ENCODE assay signal across 37 cellular contexts in genomic region chr2:191362841-191363240, GRCh38.
"Had no signal": no experiment of that assay in that cellular context is flagged by ENCODE, and none has a peak within 500 bp of the region (broad histone marks: within the 10 kb centered on the region; RNA-seq: fewer than 3 reads in every experiment).

No MANE protein-coding gene starts in this region.

- H3K36me3 ChIP-seq: ascending aorta, breast epithelium had no signal

- H3K4me1 ChIP-seq: breast epithelium had no signal

- H3K27ac ChIP-seq: ascending aorta, breast epithelium, cardiac muscle cell, coronary artery, dorsolateral prefrontal cortex, gastroesophageal sphincter, WERI-Rb-1 had no signal

- H3K27ac Mint-ChIP-seq: activated CD4-positive, alpha-beta memory T cell treated with anti-CD3 and anti-CD28 coated beads for 36 hours; activated CD4-positive, alpha-beta T cell treated with anti-CD3 and anti-CD28 coated beads for 36 hours; activated CD4-positive, alpha-beta T cell treated with anti-CD3 and anti-CD28 coated beads, Interleukin-2, amount 10 ng/mL, durations not matched to agents 24 days and 14 days; activated CD8-positive, alpha-beta memory T cell treated with anti-CD3 and anti-CD28 coated beads, Interleukin-2, amount 10 ng/mL, durations not matched to agents 7 days and 5 days; activated CD8-positive, alpha-beta T cell treated with anti-CD3 and anti-CD28 coated beads, Interleukin-2, amount 10 ng/mL, durations not matched to agents 7 days and 5 days; activated naive CD4-positive, alpha-beta T cell treated with anti-CD3 and anti-CD28 coated beads for 36 hours; activated naive CD4-positive, alpha-beta T cell treated with anti-CD3 and anti-CD28 coated beads, Interleukin-2, amount 50 U/mL, for 24 hours; activated naive CD8-positive, alpha-beta T cell treated with anti-CD3 and anti-CD28 coated beads for 36 hours; activated naive CD8-positive, alpha-beta T cell treated with anti-CD3 and anti-CD28 coated beads, Interleukin-2, amount 50 U/mL, for 24 hours; activated T-helper 1 cell treated with anti-CD3 and anti-CD28 coated beads, Interleukin-12 subunit alpha, Interleukin-12 subunit beta, Interleukin-2, Interleukin-4 antibody, amounts not matched to agents 30 ng/mL and 10 ng/mL and 1 ng/mL, durations not matched to agents 14 hours and 24 hours and 36 hours; activated T-helper 2 cell treated with anti-CD3 and anti-CD28 coated beads, Interferon-gamma antibody, Interleukin-2, Interleukin-4, amounts not matched to agents 10 μg/mL and 5 μg/mL and 100 μg/mL, durations not matched to agents 14 hours and 24 hours and 36 hours; brain; dendritic cell treated with granulocyte-macrophage colony-stimulating factor and Interleukin-4, amounts not matched to agents 40 ng/mL and 50 ng/mL, for 4 days; endodermal cell; T-helper 17 cell; T-helper 2 cell treated with Interferon-gamma antibody and Interleukin-4, amounts not matched to agents 5 μg/mL and 100 μg/mL, for 36 hours had no signal

- ATAC-seq: activated CD4-positive, alpha-beta T cell treated with anti-CD3 and anti-CD28 coated beads for 36 hours; activated CD8-positive, alpha-beta memory T cell treated with anti-CD3 and anti-CD28 coated beads, Interleukin-2, amount 10 ng/mL, durations not matched to agents 7 days and 5 days; activated CD8-positive, alpha-beta T cell treated with anti-CD3 and anti-CD28 coated beads, Interleukin-2, amount 10 ng/mL, durations not matched to agents 7 days and 5 days; activated naive CD8-positive, alpha-beta T cell treated with anti-CD3 and anti-CD28 coated beads, Interleukin-2, amount 50 U/mL, for 24 hours; esophagus mucosa; gastroesophageal sphincter; T-helper 17 cell had no signal

- H3K36me3 Mint-ChIP-seq: activated CD4-positive, alpha-beta memory T cell treated with anti-CD3 and anti-CD28 coated beads for 36 hours; activated CD8-positive, alpha-beta memory T cell treated with anti-CD3 and anti-CD28 coated beads, Interleukin-2, amount 10 ng/mL, durations not matched to agents 7 days and 5 days; activated naive CD4-positive, alpha-beta T cell treated with anti-CD3 and anti-CD28 coated beads, Interleukin-2, amount 50 U/mL, for 24 hours had no signal

- H3K4me3 ChIP-seq: ascending aorta, breast epithelium, cardiac muscle cell, coronary artery, dorsolateral prefrontal cortex, gastroesophageal sphincter had no signal

- H3K9me3 ChIP-seq: ascending aorta, breast epithelium, gastroesophageal sphincter had no signal

- H3K9me3 Mint-ChIP-seq: activated CD4-positive, alpha-beta memory T cell treated with anti-CD3 and anti-CD28 coated beads for 36 hours; activated CD4-positive, alpha-beta T cell treated with anti-CD3 and anti-CD28 coated beads, Interleukin-2, amount 10 ng/mL, durations not matched to agents 24 days and 14 days; activated naive CD4-positive, alpha-beta T cell treated with anti-CD3 and anti-CD28 coated beads for 36 hours; activated naive CD4-positive, alpha-beta T cell treated with anti-CD3 and anti-CD28 coated beads, Interleukin-2, amount 50 U/mL, for 24 hours; activated naive CD8-positive, alpha-beta T cell treated with anti-CD3 and anti-CD28 coated beads for 36 hours; activated naive CD8-positive, alpha-beta T cell treated with anti-CD3 and anti-CD28 coated beads, Interleukin-2, amount 50 U/mL, for 24 hours; activated T-helper 1 cell treated with anti-CD3 and anti-CD28 coated beads, Interleukin-12 subunit alpha, Interleukin-12 subunit beta, Interleukin-2, Interleukin-4 antibody, amounts not matched to agents 30 ng/mL and 10 ng/mL and 1 ng/mL, durations not matched to agents 14 hours and 24 hours and 36 hours; activated T-helper 2 cell treated with anti-CD3 and anti-CD28 coated beads, Interferon-gamma antibody, Interleukin-2, Interleukin-4, amounts not matched to agents 10 μg/mL and 5 μg/mL and 100 μg/mL, durations not matched to agents 14 hours and 24 hours and 36 hours; brain; dendritic cell treated with granulocyte-macrophage colony-stimulating factor and Interleukin-4, amounts not matched to agents 40 ng/mL and 50 ng/mL, for 4 days; endodermal cell; T-helper 2 cell treated with Interferon-gamma antibody and Interleukin-4, amounts not matched to agents 5 μg/mL and 100 μg/mL, for 36 hours had no signal

- H3K27me3 ChIP-seq: ascending aorta, breast epithelium, cardiac muscle cell, dorsolateral prefrontal cortex, gastroesophageal sphincter had no signal

- H3K27me3 Mint-ChIP-seq: activated CD4-positive, alpha-beta memory T cell treated with anti-CD3 and anti-CD28 coated beads for 36 hours; activated CD4-positive, alpha-beta T cell treated with anti-CD3 and anti-CD28 coated beads, Interleukin-2, amount 10 ng/mL, durations not matched to agents 24 days and 14 days; brain; dendritic cell treated with granulocyte-macrophage colony-stimulating factor and Interleukin-4, amounts not matched to agents 40 ng/mL and 50 ng/mL, for 4 days had no signal

- H3K4me1 Mint-ChIP-seq: activated CD4-positive, alpha-beta T cell treated with anti-CD3 and anti-CD28 coated beads for 36 hours; activated CD4-positive, alpha-beta T cell treated with anti-CD3 and anti-CD28 coated beads, Interleukin-2, amount 10 ng/mL, durations not matched to agents 24 days and 14 days; activated naive CD4-positive, alpha-beta T cell treated with anti-CD3 and anti-CD28 coated beads, Interleukin-2, amount 50 U/mL, for 24 hours; activated naive CD8-positive, alpha-beta T cell treated with anti-CD3 and anti-CD28 coated beads, Interleukin-2, amount 50 U/mL, for 24 hours; brain; endodermal cell; T-helper 17 cell had no signal

- DNase-seq: activated CD4-positive, alpha-beta memory T cell treated with anti-CD3 and anti-CD28 coated beads for 36 hours; activated CD4-positive, alpha-beta T cell treated with anti-CD3 and anti-CD28 coated beads for 36 hours; activated CD4-positive, alpha-beta T cell treated with anti-CD3 and anti-CD28 coated beads, Interleukin-2, amount 10 ng/mL, durations not matched to agents 24 days and 14 days; activated CD4-positive, CD25-positive, alpha-beta regulatory T cell; activated CD4-positive, CD25-positive, alpha-beta regulatory T cell treated with anti-CD3 and anti-CD28 coated beads, Interleukin-2, amount 50 U/mL, for 72 hours; activated CD8-positive, alpha-beta memory T cell treated with anti-CD3 and anti-CD28 coated beads, Interleukin-2, amount 10 ng/mL, durations not matched to agents 7 days and 5 days; activated CD8-positive, alpha-beta memory T cell treated with anti-CD3 and anti-CD28 coated beads, Interleukin-2, amount 50 U/mL, for 4 hours; activated CD8-positive, alpha-beta T cell treated with anti-CD3 and anti-CD28 coated beads, Interleukin-2, amount 10 ng/mL, durations not matched to agents 7 days and 5 days; activated effector memory CD4-positive, alpha-beta T cell treated with anti-CD3 and anti-CD28 coated beads, Interleukin-2, amount 50 U/mL, for 16 hours; activated naive CD4-positive, alpha-beta T cell treated with anti-CD3 and anti-CD28 coated beads for 36 hours; activated naive CD8-positive, alpha-beta T cell treated with anti-CD3 and anti-CD28 coated beads for 36 hours; activated naive CD8-positive, alpha-beta T cell treated with anti-CD3 and anti-CD28 coated beads, Interleukin-2, amount 50 U/mL, for 24 hours; activated T-cell treated with anti-CD3 and anti-CD28 coated beads, Interleukin-2, amount 50 U/mL, for 1 hour; activated T-cell treated with anti-CD3 and anti-CD28 coated beads, Interleukin-2, amount 50 U/mL, for 48 hours; central memory CD4-positive, alpha-beta T cell; cerebellar nuclear complex; dorsolateral prefrontal cortex; effector memory CD4-positive, alpha-beta T cell; endodermal cell; foreskin melanocyte; head of caudate nucleus; T-helper 1 cell; T-helper 17 cell; T1000; WERI-Rb-1 had no signal

- H3K4me3 Mint-ChIP-seq: activated CD4-positive, alpha-beta memory T cell treated with anti-CD3 and anti-CD28 coated beads for 36 hours; activated CD4-positive, alpha-beta T cell treated with anti-CD3 and anti-CD28 coated beads for 36 hours; activated CD4-positive, alpha-beta T cell treated with anti-CD3 and anti-CD28 coated beads, Interleukin-2, amount 10 ng/mL, durations not matched to agents 24 days and 14 days; activated CD8-positive, alpha-beta memory T cell treated with anti-CD3 and anti-CD28 coated beads, Interleukin-2, amount 10 ng/mL, durations not matched to agents 7 days and 5 days; activated CD8-positive, alpha-beta T cell treated with anti-CD3 and anti-CD28 coated beads, Interleukin-2, amount 10 ng/mL, durations not matched to agents 7 days and 5 days; activated naive CD4-positive, alpha-beta T cell treated with anti-CD3 and anti-CD28 coated beads for 36 hours; activated naive CD4-positive, alpha-beta T cell treated with anti-CD3 and anti-CD28 coated beads, Interleukin-2, amount 50 U/mL, for 24 hours; activated naive CD8-positive, alpha-beta T cell treated with anti-CD3 and anti-CD28 coated beads for 36 hours; activated naive CD8-positive, alpha-beta T cell treated with anti-CD3 and anti-CD28 coated beads, Interleukin-2, amount 50 U/mL, for 24 hours; activated T-helper 1 cell treated with anti-CD3 and anti-CD28 coated beads, Interleukin-12 subunit alpha, Interleukin-12 subunit beta, Interleukin-2, Interleukin-4 antibody, amounts not matched to agents 30 ng/mL and 10 ng/mL and 1 ng/mL, durations not matched to agents 14 hours and 24 hours and 36 hours; brain; dendritic cell treated with granulocyte-macrophage colony-stimulating factor and Interleukin-4, amounts not matched to agents 40 ng/mL and 50 ng/mL, for 4 days; endodermal cell; T-helper 17 cell; T-helper 2 cell treated with Interferon-gamma antibody and Interleukin-4, amounts not matched to agents 5 μg/mL and 100 μg/mL, for 36 hours had no signal
